Comparison of ENCODE assay signal across 8 cellular contexts in genomic region chr2:37878536-37878935, GRCh38.
"Had no signal": no experiment of that assay in that cellular context is flagged by ENCODE, and none has a peak within 500 bp of the region (broad histone marks: within the 10 kb centered on the region; RNA-seq: fewer than 3 reads in every experiment).

No MANE protein-coding gene starts in this region.

- H3K4me3 ChIP-seq: GM12878 had no signal

- ATAC-seq: GM12878 had no signal

- FAIRE-seq: G401.6, GM12878, GM12891, GM12892, GM18507, GM19239 had no signal

- DNase-seq: GDM1, GF-D8 had no signal
